ENCODE assay signal across 29 cellular contexts in genomic region chr20:39913274-39913673, GRCh38.
"Had no signal": no experiment of that assay in that cellular context is flagged by ENCODE, and none has a peak within 500 bp of the region (broad histone marks: within the 10 kb centered on the region; RNA-seq: fewer than 3 reads in every experiment).

No MANE protein-coding gene starts in this region.

- H3K4me1 ChIP-seq: neural progenitor cell, psoas muscle, suprapubic skin, upper lobe of right lung had no signal

- ATAC-seq: gastroesophageal sphincter, natural killer cell, psoas muscle, upper lobe of right lung, WTC11 had no signal

- DNase-seq: activated CD4-positive, alpha-beta memory T cell treated with anti-CD3 and anti-CD28 coated beads, Interleukin-2, amount 10 ng/mL, durations not matched to agents 7 days and 5 days; activated CD4-positive, alpha-beta T cell treated with anti-CD3 and anti-CD28 coated beads for 1 hour; activated CD4-positive, alpha-beta T cell treated with anti-CD3 and anti-CD28 coated beads, Interleukin-2, amount 10 ng/mL, durations not matched to agents 7 days and 5 days; activated CD8-positive, alpha-beta memory T cell treated with anti-CD3 and anti-CD28 coated beads, Interleukin-2, amount 50 U/mL, for 48 hours; activated gamma-delta T cell treated with Interleukin-2 at 50 U/mL for 16 hours; activated naive CD4-positive, alpha-beta T cell treated with anti-CD3 and anti-CD28 coated beads, Interleukin-2, amount 50 U/mL, for 16 hours; activated T-cell treated with anti-CD3 and anti-CD28 coated beads, Interleukin-2, amount 50 U/mL, for 24 hours; amniotic stem cell; brain microvascular endothelial cell; central memory CD4-positive, alpha-beta T cell; endodermal cell; kidney; natural killer cell; occipital lobe; psoas muscle; stimulated activated CD4-positive, alpha-beta T cell treated with anti-CD3 and anti-CD28 coated beads, Interleukin-15, amount 100 ng/mL, for 24 hours; stimulated activated CD4-positive, alpha-beta T cell treated with anti-CD3 and anti-CD28 coated beads, Interleukin-2, amount 100 ng/mL, for 24 hours; stimulated activated naive CD4-positive, alpha-beta T cell; T-helper 2 cell; tibial artery; upper lobe of right lung had no signal

- H3K36me3 Mint-ChIP-seq: memory B cell, natural killer cell, neural progenitor cell, WTC11 had no signal

- H3K79me2 ChIP-seq: hepatocyte, parathyroid adenoma had no signal

- H3K9ac ChIP-seq: neural progenitor cell, parathyroid adenoma had no signal

- H3K27me3 ChIP-seq: brain microvascular endothelial cell, gastroesophageal sphincter, hepatocyte, neural progenitor cell, suprapubic skin, tibial artery had no signal

- H3K4me1 Mint-ChIP-seq: activated CD4-positive, alpha-beta memory T cell treated with anti-CD3 and anti-CD28 coated beads, Interleukin-2, amount 10 ng/mL, durations not matched to agents 7 days and 5 days; activated CD4-positive, alpha-beta T cell treated with anti-CD3 and anti-CD28 coated beads, Interleukin-2, amount 10 ng/mL, durations not matched to agents 7 days and 5 days; natural killer cell; neural progenitor cell; WTC11 had no signal

- H3K27me3 Mint-ChIP-seq: activated CD4-positive, alpha-beta memory T cell treated with anti-CD3 and anti-CD28 coated beads, Interleukin-2, amount 10 ng/mL, durations not matched to agents 7 days and 5 days; activated CD4-positive, alpha-beta T cell treated with anti-CD3 and anti-CD28 coated beads, Interleukin-2, amount 10 ng/mL, durations not matched to agents 7 days and 5 days; activated T-cell treated with anti-CD3 and anti-CD28 coated beads, Interleukin-2, amount 50 U/mL, for 24 hours had no signal

- H3K4me2 ChIP-seq: hepatocyte, neural progenitor cell had no signal

- H3K9me3 Mint-ChIP-seq: activated CD4-positive, alpha-beta memory T cell treated with anti-CD3 and anti-CD28 coated beads, Interleukin-2, amount 10 ng/mL, durations not matched to agents 7 days and 5 days; activated CD4-positive, alpha-beta T cell treated with anti-CD3 and anti-CD28 coated beads, Interleukin-2, amount 10 ng/mL, durations not matched to agents 7 days and 5 days; activated T-cell treated with anti-CD3 and anti-CD28 coated beads, Interleukin-2, amount 50 U/mL, for 24 hours; endodermal cell; memory B cell; natural killer cell; neural progenitor cell; WTC11 had no signal

- H3K27ac ChIP-seq: brain microvascular endothelial cell, gastroesophageal sphincter, hepatocyte, neural progenitor cell, parathyroid adenoma, psoas muscle, suprapubic skin, tibial artery, upper lobe of right lung had no signal

- H2AFZ ChIP-seq: hepatocyte, neural progenitor cell, parathyroid adenoma had no signal

- H3K4me3 ChIP-seq: gastroesophageal sphincter, hepatocyte, neural progenitor cell, psoas muscle, suprapubic skin, tibial artery, upper lobe of right lung had no signal

- H3K27ac Mint-ChIP-seq: activated CD4-positive, alpha-beta memory T cell treated with anti-CD3 and anti-CD28 coated beads, Interleukin-2, amount 10 ng/mL, durations not matched to agents 7 days and 5 days; activated CD4-positive, alpha-beta T cell treated with anti-CD3 and anti-CD28 coated beads, Interleukin-2, amount 10 ng/mL, durations not matched to agents 7 days and 5 days; activated T-cell treated with anti-CD3 and anti-CD28 coated beads, Interleukin-2, amount 50 U/mL, for 24 hours; dendritic cell treated with granulocyte-macrophage colony-stimulating factor and Interleukin-4, amounts not matched to agents 40 ng/mL and 50 ng/mL, for 4 days; endodermal cell; memory B cell; natural killer cell; neural progenitor cell; WTC11 had no signal

- H3K4me3 Mint-ChIP-seq: activated CD4-positive, alpha-beta memory T cell treated with anti-CD3 and anti-CD28 coated beads, Interleukin-2, amount 10 ng/mL, durations not matched to agents 7 days and 5 days; activated CD4-positive, alpha-beta T cell treated with anti-CD3 and anti-CD28 coated beads, Interleukin-2, amount 10 ng/mL, durations not matched to agents 7 days and 5 days; activated T-cell treated with anti-CD3 and anti-CD28 coated beads, Interleukin-2, amount 50 U/mL, for 24 hours; dendritic cell treated with granulocyte-macrophage colony-stimulating factor and Interleukin-4, amounts not matched to agents 40 ng/mL and 50 ng/mL, for 4 days; endodermal cell; memory B cell; natural killer cell; neural progenitor cell; WTC11 had no signal

- H3K36me3 ChIP-seq: brain microvascular endothelial cell, gastroesophageal sphincter, neural progenitor cell, suprapubic skin, tibial artery, upper lobe of right lung had no signal

- H3K9me3 ChIP-seq: gastroesophageal sphincter, psoas muscle, suprapubic skin, tibial artery, upper lobe of right lung had no signal
